ENCODE assay signal across 1 cellular context in the genomic region with DNA sequence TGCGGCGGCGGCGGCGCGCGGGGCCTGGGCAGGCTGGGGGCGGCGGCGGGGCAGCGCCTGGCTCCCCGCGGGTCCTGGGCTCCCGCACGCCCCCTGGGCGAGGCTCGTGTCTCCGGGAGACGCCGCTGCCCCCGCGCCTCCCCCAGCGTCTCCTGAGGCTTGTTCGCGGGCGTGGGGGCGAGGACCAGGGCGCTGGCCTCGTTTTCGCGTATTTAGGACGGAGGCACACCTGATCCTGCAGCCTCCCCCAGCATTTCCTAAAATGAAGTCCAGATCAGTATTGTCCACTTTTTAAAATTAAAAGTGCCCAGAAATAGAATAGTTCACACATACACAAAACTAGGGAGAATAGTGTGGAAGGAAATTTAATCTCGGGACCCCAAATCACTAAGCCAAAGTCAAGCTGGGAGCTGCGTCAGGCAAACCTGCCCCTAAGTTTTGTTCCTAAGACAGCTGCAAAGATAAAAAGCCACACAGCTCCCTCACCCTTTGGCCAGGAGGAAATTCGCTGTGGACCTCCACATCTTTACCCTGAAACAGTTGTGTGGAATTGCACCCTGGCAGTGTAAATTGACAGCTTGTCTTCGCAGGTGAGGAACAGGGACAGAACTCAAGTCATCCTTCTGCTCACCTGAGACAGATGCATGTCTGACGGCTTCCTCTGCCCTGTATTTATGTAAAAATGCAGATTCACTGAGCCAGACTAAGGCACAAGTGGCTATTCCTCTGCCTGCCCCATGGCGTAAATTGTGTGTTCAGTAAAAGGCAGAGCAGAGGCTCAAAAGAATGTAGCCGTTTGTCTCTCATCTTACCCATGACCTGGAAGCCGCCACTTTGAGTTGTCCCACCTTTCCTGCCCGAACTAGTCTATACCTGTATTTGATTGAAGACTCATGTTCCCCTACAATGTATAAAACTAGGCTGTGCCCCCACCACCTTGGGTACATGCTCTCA.
TF ChIP-seq lines count a peak whose summit lies in the region.

No MANE protein-coding gene starts in this region.

TF ChIP-seq in K562, 482 proteins besides CTCF, POLR2A, EP300 and RAD21 (continued from another document):
- TF ChIP-seq, protein P1, sequence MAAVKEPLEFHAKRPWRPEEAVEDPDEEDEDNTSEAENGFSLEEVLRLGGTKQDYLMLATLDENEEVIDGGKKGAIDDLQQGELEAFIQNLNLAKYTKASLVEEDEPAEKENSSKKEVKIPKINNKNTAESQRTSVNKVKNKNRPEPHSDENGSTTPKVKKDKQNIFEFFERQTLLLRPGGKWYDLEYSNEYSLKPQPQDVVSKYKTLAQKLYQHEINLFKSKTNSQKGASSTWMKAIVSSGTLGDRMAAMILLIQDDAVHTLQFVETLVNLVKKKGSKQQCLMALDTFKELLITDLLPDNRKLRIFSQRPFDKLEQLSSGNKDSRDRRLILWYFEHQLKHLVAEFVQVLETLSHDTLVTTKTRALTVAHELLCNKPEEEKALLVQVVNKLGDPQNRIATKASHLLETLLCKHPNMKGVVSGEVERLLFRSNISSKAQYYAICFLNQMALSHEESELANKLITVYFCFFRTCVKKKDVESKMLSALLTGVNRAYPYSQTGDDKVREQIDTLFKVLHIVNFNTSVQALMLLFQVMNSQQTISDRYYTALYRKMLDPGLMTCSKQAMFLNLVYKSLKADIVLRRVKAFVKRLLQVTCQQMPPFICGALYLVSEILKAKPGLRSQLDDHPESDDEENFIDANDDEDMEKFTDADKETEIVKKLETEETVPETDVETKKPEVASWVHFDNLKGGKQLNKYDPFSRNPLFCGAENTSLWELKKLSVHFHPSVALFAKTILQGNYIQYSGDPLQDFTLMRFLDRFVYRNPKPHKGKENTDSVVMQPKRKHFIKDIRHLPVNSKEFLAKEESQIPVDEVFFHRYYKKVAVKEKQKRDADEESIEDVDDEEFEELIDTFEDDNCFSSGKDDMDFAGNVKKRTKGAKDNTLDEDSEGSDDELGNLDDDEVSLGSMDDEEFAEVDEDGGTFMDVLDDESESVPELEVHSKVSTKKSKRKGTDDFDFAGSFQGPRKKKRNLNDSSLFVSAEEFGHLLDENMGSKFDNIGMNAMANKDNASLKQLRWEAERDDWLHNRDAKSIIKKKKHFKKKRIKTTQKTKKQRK (IDR thresholded peaks at IDR 0.05; ENCODE audit: borderline replicate concordance, low read depth, low read length) = no peak
- no peak for TF ChIP-seq GABPB1 (CRISPR knock-in tag; IDR thresholded peaks at IDR 0.05)
- no peak for TF ChIP-seq ZNF436 (CRISPR knock-in tag; IDR thresholded peaks at IDR 0.05)
